In the genomic region with DNA sequence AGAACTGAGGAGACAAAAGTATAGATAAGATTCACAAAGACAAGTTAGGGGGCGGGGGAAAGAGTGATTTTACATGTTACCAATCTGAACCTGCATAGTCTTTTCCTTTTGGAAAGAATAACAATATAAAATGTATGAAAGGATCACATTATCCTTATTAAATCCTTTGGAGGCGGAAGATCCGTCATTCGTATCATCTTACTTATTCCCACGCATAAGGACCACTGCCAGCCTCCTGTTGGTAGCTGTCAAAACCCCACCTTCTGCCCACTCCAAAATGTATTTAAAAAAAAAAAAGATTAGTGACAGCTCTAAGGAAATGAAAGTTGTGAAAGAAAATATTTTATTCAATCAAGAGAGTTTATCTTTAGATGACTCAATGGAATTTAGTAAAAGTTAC, we compare ENCODE assay signal across 9 cellular contexts.
"Had no signal": no experiment of that assay in that cellular context is flagged by ENCODE, and none has a peak within 500 bp of the region (broad histone marks: within the 10 kb centered on the region; RNA-seq: fewer than 3 reads in every experiment).

No MANE protein-coding gene starts in this region.

- H3K4me3 Mint-ChIP-seq: GM23338, H9, HFFc6 had no signal

- H3K9ac ChIP-seq: GM23248 had no signal

- H3K4me3 ChIP-seq: GM23248, GM23338, HAP-1 had no signal

- H3K27ac ChIP-seq: GM23248 had no signal

- H2AFZ ChIP-seq: GM23248, GM23338 had no signal

- DNase-seq: GM23248, GOT3, H7, H9, HCEC 1CT, HFFc6 had no signal

- H3K9me3 ChIP-seq: HAP-1 had no signal

- H3K4me1 Mint-ChIP-seq: GM23338, H9 had no signal

- H3K4me1 ChIP-seq: HAP-1 had no signal

- H3K4me2 ChIP-seq: GM23338 had no signal

- H3K27ac Mint-ChIP-seq: GM23338, H9, HFFc6 had no signal

- H3K36me3 ChIP-seq: HAP-1 had no signal

- ATAC-seq: GM23338, HCT116 had no signal
